In the genomic region with DNA sequence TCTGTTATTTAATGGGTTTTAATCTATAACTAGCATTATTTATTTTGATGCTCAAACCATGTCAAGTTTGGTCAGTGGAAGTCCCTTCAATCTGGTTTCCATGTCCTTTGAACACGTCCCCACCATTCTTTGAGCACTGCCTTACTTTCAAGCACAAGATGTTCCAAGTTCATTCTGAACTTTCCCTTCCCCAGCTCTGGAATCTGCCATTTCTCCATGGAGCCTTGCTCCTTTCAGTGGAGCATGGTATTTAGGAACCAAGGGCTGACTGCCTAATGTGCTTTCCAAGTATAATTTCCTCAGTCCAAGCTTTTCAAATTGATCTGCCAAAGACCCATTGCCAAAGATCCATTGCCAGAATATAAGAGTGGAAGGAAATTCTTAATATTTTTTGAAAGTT, we compare ENCODE assay signal across 9 cellular contexts. TPM values are rescaled to one million over a fixed set of nuclear protein-coding genes. Genes with fewer than 3 reads are reported as not detected.
DNase-seq lines count a peak whose midpoint lies in the region; ATAC-seq and TF ChIP-seq lines count a peak whose summit lies in the region.
"Had no signal": no experiment of that assay in that cellular context is flagged by ENCODE, and none has a peak within 500 bp of the region (broad histone marks: within the 10 kb centered on the region; RNA-seq: fewer than 3 reads in every experiment).

No MANE protein-coding gene starts in this region.

- H3K9me3 ChIP-seq in T-helper 17 cell (ENCODE audit: control insufficient read depth, low read length, poor library complexity, severe bottlenecking): no peaks in the 10 kb centered on the region
- H3K9me3 ChIP-seq in spleen: peaks cover 0 to 18% (median 14%) of the 10 kb centered on the region in 8 donors
- H3K9me3 ChIP-seq: upper lobe of left lung had no signal

- H3K4me3 ChIP-seq in foreskin fibroblast (ENCODE audit: low read depth in 1 of 2, low read length in 2 of 2) (peak overlapping the region; percentile 77 to 96), spleen (peak overlapping the region in 6 of 8 donors; percentile 63 to 75 (median 70))

- H3K27me3 ChIP-seq in spleen (replicated peaks in 1 of 7): no peaks in the 10 kb centered on the region
- H3K27me3 ChIP-seq: upper lobe of left lung had no signal

- H3K36me3 ChIP-seq in spleen: peaks cover 0 to 12% (median 2%) of the 10 kb centered on the region in 6 donors

- no peak overlapping the region for H3K27ac Mint-ChIP-seq in activated CD8-positive, alpha-beta memory T cell treated with anti-CD3 and anti-CD28 coated beads, Interleukin-2, amount 10 ng/mL, durations not matched to agents 7 days and 5 days
- H3K27ac Mint-ChIP-seq in T-helper 17 cell: peak overlapping the region; percentile 99

- no peak for ATAC-seq in activated CD8-positive, alpha-beta memory T cell treated with anti-CD3 and anti-CD28 coated beads, Interleukin-2, amount 10 ng/mL, durations not matched to agents 7 days and 5 days
- ATAC-seq in T-helper 17 cell: no peak
- ATAC-seq in HG02840 (IDR thresholded peaks at IDR 0.05; ENCODE audit: low FRiP score, unreplicated experiment): no peak
- ATAC-seq in GM18858 (IDR thresholded peaks at IDR 0.05; ENCODE audit: unreplicated experiment): no peak

- 77 to 86% (median 85%) methylated on average over 1 of the region's 1 CpG for WGBS in spleen, 5 donors

- DNase-seq in activated CD8-positive, alpha-beta memory T cell treated with anti-CD3 and anti-CD28 coated beads, Interleukin-2, amount 10 ng/mL, durations not matched to agents 7 days and 5 days: no peak
- no peak for DNase-seq in activated CD8-positive, alpha-beta memory T cell treated with anti-CD3 and anti-CD28 coated beads, Interleukin-2, amount 50 U/mL, for 48 hours
- DNase-seq in T-helper 17 cell (no peak), foreskin fibroblast (no peak), spleen (no peak), cerebellum (ENCODE audit: low spot score) (no peak)

- no peak overlapping the region for H3K27ac ChIP-seq in spleen

- H3K4me1 ChIP-seq in spleen: peaks cover 10 to 30% (median 21%) of the 10 kb centered on the region in 6 donors

- peak overlapping the region; percentile 92 for H3K4me3 Mint-ChIP-seq in activated CD8-positive, alpha-beta memory T cell treated with anti-CD3 and anti-CD28 coated beads, Interleukin-2, amount 10 ng/mL, durations not matched to agents 7 days and 5 days
- peak overlapping the region; percentile 96 for H3K4me3 Mint-ChIP-seq in T-helper 17 cell

- CTCF ChIA-PET in activated CD8-positive, alpha-beta memory T cell treated with anti-CD3 and anti-CD28 coated beads, Interleukin-2, amount 10 ng/mL, durations not matched to agents 7 days and 5 days (lab: Charles Lee): interaction anchor here (3.1 kb wide), 1 partner anchor 25 kb away, joined by 26 read pairs; a partner anchor contains a TSS

- H3K36me3 Mint-ChIP-seq in activated CD8-positive, alpha-beta memory T cell treated with anti-CD3 and anti-CD28 coated beads, Interleukin-2, amount 10 ng/mL, durations not matched to agents 7 days and 5 days: peaks cover 46% of the 10 kb centered on the region
- peaks cover 5% of the 10 kb centered on the region for H3K36me3 Mint-ChIP-seq in T-helper 17 cell (ENCODE audit: low read depth)

- peaks cover 31% of the 10 kb centered on the region for H3K4me1 Mint-ChIP-seq in activated CD8-positive, alpha-beta memory T cell treated with anti-CD3 and anti-CD28 coated beads, Interleukin-2, amount 10 ng/mL, durations not matched to agents 7 days and 5 days
- peaks cover 23% of the 10 kb centered on the region for H3K4me1 Mint-ChIP-seq in T-helper 17 cell

- no peak for TF ChIP-seq POLR2A in spleen (IDR thresholded peaks at IDR 0.05)

- intact Hi-C loops in spleen (cut with DNase I; ENCODE audit: low total_unique reads): no loop called here

- TF ChIP-seq CTCF in foreskin fibroblast (IDR thresholded peaks at IDR 0.05; ENCODE audit: low read depth, low read length) (no peak), spleen (IDR thresholded peaks at IDR 0.05 in 8 of 11, conservative IDR thresholded peaks at IDR 0.05 in 3 of 11) (no peak)

- peaks cover 12% of the 10 kb centered on the region for H3K9me3 Mint-ChIP-seq in activated CD8-positive, alpha-beta memory T cell treated with anti-CD3 and anti-CD28 coated beads, Interleukin-2, amount 10 ng/mL, durations not matched to agents 7 days and 5 days (ENCODE audit: low read depth)

- H3K27me3 Mint-ChIP-seq in activated CD8-positive, alpha-beta memory T cell treated with anti-CD3 and anti-CD28 coated beads, Interleukin-2, amount 10 ng/mL, durations not matched to agents 7 days and 5 days: no peaks in the 10 kb centered on the region
- H3K27me3 Mint-ChIP-seq in T-helper 17 cell: no peaks in the 10 kb centered on the region

RNA-seq across cellular contexts. Expression of a gene that starts 1.1 kb away (rescaled TPM):
- total RNA-seq in activated CD8-positive, alpha-beta memory T cell treated with anti-CD3 and anti-CD28 coated beads, Interleukin-2, amount 10 ng/mL, durations not matched to agents 7 days and 5 days: 1 to 10 TPM; 5.0 to 6.5 TPM
- total RNA-seq in T-helper 17 cell (1 to 10 TPM; 2.5 to 2.7 TPM), spleen (10 to 100 TPM in 3 of 7 donors, 1 to 10 TPM in 4; 7.3 to 15.1 (median 9.2) TPM), cerebellum (17.3 TPM)
- polyA plus RNA-seq in spleen: 1 to 10 TPM; 1.4 to 2.3 (median 1.4) TPM

RNA-seq across cellular contexts. Expression of a gene that starts 24.8 kb away (rescaled TPM):
- total RNA-seq in activated CD8-positive, alpha-beta memory T cell treated with anti-CD3 and anti-CD28 coated beads, Interleukin-2, amount 10 ng/mL, durations not matched to agents 7 days and 5 days: 100 to 1,000 TPM in 1 of 2 experiments, 10 to 100 TPM in 1; 94.5 to 141 TPM
- total RNA-seq in T-helper 17 cell: 10 to 100 TPM; 82.2 to 87.5 TPM
- 10 to 100 TPM; 58.9 to 85.4 (median 65.4) TPM for total RNA-seq in spleen
- 10 to 100 TPM; 53.2 to 66.4 (median 55.5) TPM for polyA plus RNA-seq in spleen
- 52.6 TPM for total RNA-seq in cerebellum
